2 cellular contexts compared by ENCODE assay signal in genomic region chr21:45236481-45236880, GRCh38.
TF ChIP-seq lines count a peak whose summit lies in the region.

No MANE protein-coding gene starts in this region.

TF ChIP-seq in GM23338, 12 proteins besides CTCF, POLR2A, EP300 and RAD21:
- TF ChIP-seq REST (IDR thresholded peaks at IDR 0.05; ENCODE audit: unreplicated experiment) (no peak), NANOG (IDR thresholded peaks at IDR 0.05; ENCODE audit: borderline replicate concordance) (no peak), EZH2phosphoT487 (IDR thresholded peaks at IDR 0.05; ENCODE audit: unreplicated experiment) (no peak), JUNB (IDR thresholded peaks at IDR 0.05; ENCODE audit: unreplicated experiment) (no peak), ZNF114 (CRISPR knock-in tag; IDR thresholded peaks at IDR 0.05) (no peak), CREB1 (CRISPR knock-in tag; IDR thresholded peaks at IDR 0.05; ENCODE audit: low read depth) (no peak), POLR2AphosphoS5 (IDR thresholded peaks at IDR 0.05; ENCODE audit: low read depth) (no peak), STAT1 (IDR thresholded peaks at IDR 0.05; ENCODE audit: unreplicated experiment) (no peak), EZH2 (IDR thresholded peaks at IDR 0.05; ENCODE audit: low read depth, unreplicated experiment) (no peak), ETS1 (IDR thresholded peaks at IDR 0.05) (no peak), ZNF331 (CRISPR knock-in tag; IDR thresholded peaks at IDR 0.05; ENCODE audit: low read depth) (no peak), ZNF462 (CRISPR knock-in tag; IDR thresholded peaks at IDR 0.05) (no peak)

TF ChIP-seq in H1, 55 proteins besides CTCF, POLR2A, EP300 and RAD21 (continued from another document):
- TF ChIP-seq TAF1 (IDR thresholded peaks at IDR 0.05; ENCODE audit: low read depth, low read length): no peak
- TF ChIP-seq RNF2 (IDR thresholded peaks at IDR 0.05; ENCODE audit: borderline replicate concordance, low read depth, low read length, missing control alignments, poor library complexity, severe bottlenecking): no peak
- TF ChIP-seq SP1 (IDR thresholded peaks at IDR 0.05; ENCODE audit: low read depth, low read length): no peak
- TF ChIP-seq FOSL1 (IDR thresholded peaks at IDR 0.05; ENCODE audit: insufficient read depth, low read depth, low read length): no peak
- no peak for TF ChIP-seq BACH1 (IDR thresholded peaks at IDR 0.05; ENCODE audit: low read length)
